Comparison of ENCODE assay signal across 8 cellular contexts in genomic region chr7:97871659-97872024, GRCh38. TPM values are rescaled to one million over a fixed set of nuclear protein-coding genes. Genes with fewer than 3 reads are reported as not detected.
DNase-seq lines count a peak whose midpoint lies in the region; ATAC-seq, FAIRE-seq and TF ChIP-seq lines count a peak whose summit lies in the region.

No MANE protein-coding gene starts in this region.

- H3K9me1 ChIP-seq in keratinocyte (ENCODE audit: control insufficient read depth, extremely low read depth, insufficient read depth, low read length): no peaks in the 10 kb centered on the region

- H3K4me3 ChIP-seq in keratinocyte (ENCODE audit: control insufficient read depth in 2 of 3, extremely low read depth in 1 of 3, insufficient read depth in 2 of 3, low read depth in 1 of 3, low read length in 3 of 3): peak overlapping the region; percentile 60 to 87 (median 85)

- dilution Hi-C loops in keratinocyte (cut with MboI; ENCODE audit: extremely low pct_ligation_motif_present, low sequenced_read_pairs): loop anchor here (25.0 kb wide), 1 partner anchor 784 kb away; no protein-coding TSS in a partner anchor

- H3K36me3 ChIP-seq in keratinocyte (ENCODE audit: control insufficient read depth in 2 of 2, extremely low read depth in 1 of 2, insufficient read depth in 2 of 2, low read length in 2 of 2): peaks cover 0 to 6% of the 10 kb centered on the region in 2 experiments

- H3K4me1 ChIP-seq in keratinocyte (ENCODE audit: control insufficient read depth, extremely low read depth, insufficient read depth, low read length): peaks cover 6% of the 10 kb centered on the region

- H3K9me3 ChIP-seq in keratinocyte (ENCODE audit: control insufficient read depth, low read depth, low read length): no peaks in the 10 kb centered on the region

- ATAC-seq in GM21529 (IDR thresholded peaks at IDR 0.05; ENCODE audit: unreplicated experiment) (peak; percentile 22), HG03097 (IDR thresholded peaks at IDR 0.05; ENCODE audit: low FRiP score, unreplicated experiment) (no peak)

- H3K27me3 ChIP-seq in keratinocyte (ENCODE audit: control insufficient read depth, extremely low read depth, insufficient read depth, low read length): no peaks in the 10 kb centered on the region

- H3K79me2 ChIP-seq in keratinocyte (ENCODE audit: control insufficient read depth, insufficient read depth, low read length): no peaks in the 10 kb centered on the region

- peak overlapping the region; percentile 68 for H3K27ac ChIP-seq in angular gyrus (ENCODE audit: low read depth, low read length)
- peak overlapping the region; percentile 61 for H3K27ac ChIP-seq in keratinocyte (ENCODE audit: control insufficient read depth, insufficient read depth, low read length)

- peak overlapping the region; percentile 94 for H2AFZ ChIP-seq in keratinocyte (ENCODE audit: control insufficient read depth, low read length)

- peak overlapping the region; percentile 83 for H3K9ac ChIP-seq in keratinocyte (ENCODE audit: control insufficient read depth, extremely low read depth, insufficient read depth, low read length)

- DNase-seq in COLO668 (lab: John Stamatoyannopoulos, UW; ENCODE audit: unreplicated experiment): peak; percentile 78
- DNase-seq in NCI-H345 (lab: John Stamatoyannopoulos, UW): peak; percentile 44
- DNase-seq in keratinocyte (ENCODE audit: low read depth, low spot score): no peak
- DNase-seq in stimulated activated CD8-positive, alpha-beta memory T cell treated with anti-CD3 and anti-CD28 coated beads, Interleukin-7, amount 100 ng/mL, for 4 hours (ENCODE audit: low read depth in 2 of 2): peak; percentile 8 to 26
- DNase-seq in UCSD-AML1 (lab: John Stamatoyannopoulos, UW; ENCODE audit: unreplicated experiment): no peak

- FAIRE-seq in keratinocyte (lab: Jason Lieb, UNC): no peak

- H4K20me1 ChIP-seq in keratinocyte (ENCODE audit: control insufficient read depth, extremely low read depth, insufficient read depth, low read length): no peaks in the 10 kb centered on the region

- no peak for TF ChIP-seq CTCF in keratinocyte (optimal IDR thresholded peaks at IDR 0.05 in 1 of 3, IDR thresholded peaks at IDR 0.05 in 1 of 3, conservative IDR thresholded peaks at IDR 0.05 in 1 of 3; ENCODE audit: extremely low read depth in 1 of 3, insufficient read depth in 2 of 3, low read length in 3 of 3)

- peak overlapping the region; percentile 82 for H3K4me2 ChIP-seq in keratinocyte (ENCODE audit: control insufficient read depth, extremely low read depth, insufficient read depth, low read depth, low read length)

RNA-seq across cellular contexts. Expression of gene ASNS, which starts 0.6 kb away (rescaled TPM):
- polyA plus RNA-seq in keratinocyte: 9.7 to 24.3 TPM (median 20.4 TPM) in 3 replicates
- polyA plus RNA-seq in keratinocyte (2011; ENCODE audit: low read depth): 80.9 TPM
- 14.8 and 23.8 TPM in 2 replicates for polyA plus RNA-seq in keratinocyte (2011; cell fraction: cytosol; rRNA removed)
- 18.5 and 31.0 TPM in 2 replicates for polyA plus RNA-seq in keratinocyte (2011; cell fraction: nucleus; rRNA removed)
- polyA plus RNA-seq in keratinocyte (2012; ENCODE audit: low replicate concordance): 31.5 and 135 TPM in 2 replicates
- 12.7 to 32.3 TPM (median 16.8 TPM) in 3 replicates for polyA minus RNA-seq in keratinocyte
- polyA minus RNA-seq in keratinocyte (2011; cell fraction: cytosol; rRNA and poly(A)+ RNA removed): 22.8 TPM
- polyA minus RNA-seq in keratinocyte (2011; cell fraction: nucleus; rRNA and poly(A)+ RNA removed): 12.8 and 14.2 TPM in 2 replicates

Comparison
In these comparisons a context has a peak if more than half of its experiments do, and no peak if none do; other contexts are left out.
1. DNase-seq: peak in COLO668 (single experiment), NCI-H345 (single experiment) and stimulated activated CD8-positive, alpha-beta memory T cell treated with anti-CD3 and anti-CD28 coated beads, Interleukin-7, amount 100 ng/mL, for 4 hours (2 of 2); none in keratinocyte (single experiment) and UCSD-AML1 (single experiment).